Comparison of ENCODE assay signal across 8 cellular contexts in genomic region chr5:154191467-154192261, GRCh38. TPM values are rescaled to one million over a fixed set of nuclear protein-coding genes. Genes with fewer than 3 reads are reported as not detected.
DNase-seq lines count a peak whose midpoint lies in the region; ATAC-seq and TF ChIP-seq lines count a peak whose summit lies in the region.

No MANE protein-coding gene starts in this region.

- DNase-seq in BE2C (no peak), NAMALWA (ENCODE audit: low spot score) (peak; percentile 12), mammary epithelial cell (no peak), midbrain (lab: John Stamatoyannopoulos, UW) (peak; percentile 12), SW 1271 (lab: John Stamatoyannopoulos, UW) (no peak), omental fat pad (ENCODE audit: low spot score) (no peak), NOMO-1 (lab: John Stamatoyannopoulos, UW; ENCODE audit: unreplicated experiment in 2 of 2) (no peak)

- H3K36me3 ChIP-seq in BE2C (no peaks in the 10 kb centered on the region), mammary epithelial cell (ENCODE audit: insufficient read depth, low read length) (no peaks in the 10 kb centered on the region)

- H3K9me3 ChIP-seq in BE2C (no peaks in the 10 kb centered on the region), mammary epithelial cell (replicated peaks; ENCODE audit: insufficient read depth, low read length) (no peaks in the 10 kb centered on the region)

- WGBS in mammary epithelial cell (ENCODE audit: low coverage, missing lambda C conversion rate) = 33% methylated on average over 10 of the region's 10 CpGs

- H3K79me2 ChIP-seq in mammary epithelial cell (ENCODE audit: insufficient read depth, low read length) = peaks cover 7% of the 10 kb centered on the region

- intact Hi-C loops in mammary epithelial cell (cut with micrococcal nuclease) = loop anchor here (10.0 kb wide), 1 partner anchor 423 kb away; no protein-coding TSS in a partner anchor

- in situ Hi-C loops in mammary epithelial cell (cut with MboI; ENCODE audit: low sequenced_read_pairs in 2 of 2) = loop anchor here (10.0 kb wide), 2 partner anchors 213 to 423 kb away; no protein-coding TSS in a partner anchor

- no peak for ATAC-seq in omental fat pad (ENCODE audit: low FRiP score)
- ATAC-seq in HG03469 (IDR thresholded peaks at IDR 0.05; ENCODE audit: unreplicated experiment) = no peak

- H3K27ac ChIP-seq in mammary epithelial cell (ENCODE audit: insufficient read depth, low read depth, low read length) = no peak overlapping the region

- peak overlapping the region; percentile 17 for H3K4me2 ChIP-seq in mammary epithelial cell (ENCODE audit: insufficient read depth, low read depth, low read length)

- no peak overlapping the region for H3K9ac ChIP-seq in mammary epithelial cell (ENCODE audit: insufficient read depth, low read length)

- H2AFZ ChIP-seq in mammary epithelial cell (ENCODE audit: low read depth, low read length) = no peak overlapping the region

- H3K4me3 ChIP-seq in BE2C (ENCODE audit: low read depth, low read length) (no peak overlapping the region), mammary epithelial cell (replicated peaks in 1 of 3; ENCODE audit: insufficient read depth in 1 of 3, low read depth in 2 of 3, low read length in 3 of 3) (peak overlapping the region; percentile 13 to 62 (median 15))

- no peaks in the 10 kb centered on the region for H4K20me1 ChIP-seq in mammary epithelial cell (ENCODE audit: insufficient read depth, low read length)

- dilution Hi-C loops in mammary epithelial cell (cut with HindIII; ENCODE audit: low sequenced_read_pairs) = no loop called here

- CTCF ChIA-PET in mammary epithelial cell (lab: Charles Lee; ENCODE audit: low non-redundant PET) = no interaction called here

- TF ChIP-seq CTCF in BE2C (IDR thresholded peaks at IDR 0.05; ENCODE audit: low read depth, low read length) = 0 out of 2 replicates have a peak, but pooled peaks have one; percentile 1
- no peak for TF ChIP-seq CTCF in mammary epithelial cell (conservative IDR thresholded peaks at IDR 0.05 in 1 of 2, IDR thresholded peaks at IDR 0.05 in 1 of 2; ENCODE audit: extremely low read depth in 1 of 2, insufficient read depth in 1 of 2, low read depth in 1 of 2, low read length in 2 of 2)
- TF ChIP-seq CTCF in omental fat pad (IDR thresholded peaks at IDR 0.05) = no peak

- BruUV-seq in mammary epithelial cell (replicated peaks; lab: Mats Ljungman, UMichigan) = no TSS peak

- H3K4me1 ChIP-seq in BE2C (no peaks in the 10 kb centered on the region), mammary epithelial cell (ENCODE audit: insufficient read depth, low read length) (peaks cover 15% of the 10 kb centered on the region)

- peaks cover 26% of the 10 kb centered on the region for H3K27me3 ChIP-seq in BE2C
- H3K27me3 ChIP-seq in mammary epithelial cell (ENCODE audit: insufficient read depth, low read length) = peaks cover 8% of the 10 kb centered on the region

RNA-seq across cellular contexts. Expression of gene GALNT10, which starts 1.1 kb away (rescaled TPM):
- 5.9 TPM for polyA plus RNA-seq in BE2C (2012; ENCODE audit: insufficient read depth, insufficient read length, low read depth)
- total RNA-seq in mammary epithelial cell (10 to 100 TPM; 31.3 to 34.0 TPM), omental fat pad (10 to 100 TPM; 21.3 to 49.7 (median 27.2) TPM)
- 16.0 TPM for polyA plus RNA-seq in mammary epithelial cell
- 41.9 TPM for polyA minus RNA-seq in mammary epithelial cell

Comparison
In these comparisons a context has a peak if more than half of its experiments do, and no peak if none do; other contexts are left out.
1. DNase-seq: peak in NAMALWA (single experiment) and midbrain (single experiment); none in BE2C (single experiment), mammary epithelial cell (single experiment), SW 1271 (0 of 2), omental fat pad (single experiment) and NOMO-1 (0 of 2).